ENCODE assay signal across 21 cellular contexts in genomic region chr1:224809137-224809536, GRCh38.
DNase-seq lines count a peak whose midpoint lies in the region; ATAC-seq, FAIRE-seq and TF ChIP-seq lines count a peak whose summit lies in the region.
"Had no signal": no experiment of that assay in that cellular context is flagged by ENCODE, and none has a peak within 500 bp of the region (broad histone marks: within the 10 kb centered on the region; RNA-seq: fewer than 3 reads in every experiment).

No MANE protein-coding gene starts in this region.

- no peak overlapping the region for H2AK5ac ChIP-seq in H1 (ENCODE audit: low read depth, low read length)

- H2BK120ac ChIP-seq in H1 (replicated peaks; ENCODE audit: low read depth, low read length), result no peak overlapping the region

- H4K20me1 ChIP-seq in H1 (replicated peaks in 1 of 2; ENCODE audit: control insufficient read depth in 1 of 2, insufficient read depth in 2 of 2, low read length in 2 of 2), result no peaks in the 10 kb centered on the region
- H4K20me1 ChIP-seq: BLaER1 treated with 17β-estradiol and CSF1 and Interleukin-3, amounts not matched to agents 10 nM and 100 nM had no signal

- peak overlapping the region; percentile 72; the same call in 1 of the 2 replicates for H2BK15ac ChIP-seq in H1 (ENCODE audit: low read length)

- peak; percentile 25 for DNase-seq in GM06990 (ENCODE audit: extremely low read depth, insufficient read length)
- peak; percentile 23 for DNase-seq in NCI-H774 (lab: John Stamatoyannopoulos, UW)
- DNase-seq in H1 (ENCODE audit: low read depth in 1 of 2, low spot score in 2 of 2), result no peak
- peak; percentile 21 to 38 for DNase-seq in thyroid gland
- no peak for DNase-seq in activated CD4-positive, alpha-beta T cell treated with anti-CD3 and anti-CD28 coated beads, Interleukin-2, amount 50 U/mL, for 48 hours
- no peak for DNase-seq in progenitor cell of endocrine pancreas (ENCODE audit: low spot score, unreplicated experiment)
- DNase-seq: AML-193; Caco-2; Calu3; CD4-positive, alpha-beta T cell; CD8-positive, alpha-beta T cell; GF-D8 had no signal

- H2BK12ac ChIP-seq in H1 (ENCODE audit: low read depth, low read length), result 0 out of 2 replicates have a peak overlapping the region, but pooled peaks have one; percentile 7

- no peak overlapping the region for H4K91ac ChIP-seq in H1 (replicated peaks; ENCODE audit: insufficient read length, low read length)

- H3K4me1 ChIP-seq in H1 (replicated peaks in 1 of 4; ENCODE audit: control insufficient read depth in 3 of 4, insufficient read depth in 4 of 4, low read length in 3 of 4) (no peaks in the 10 kb centered on the region), thyroid gland (no peaks in the 10 kb centered on the region)
- H3K4me1 ChIP-seq: A549, Caco-2 had no signal

- no peak overlapping the region for H3K56ac ChIP-seq in H1 (replicated peaks; ENCODE audit: insufficient read length, low read depth, low read length)

- no peaks in the 10 kb centered on the region for H3K79me2 ChIP-seq in H1 (ENCODE audit: control insufficient read depth in 1 of 2, insufficient read depth in 2 of 2, low read length in 2 of 2)

- TF ChIP-seq RAD21 in H1 (IDR thresholded peaks at IDR 0.05 in 1 of 2, conservative IDR thresholded peaks at IDR 0.05 in 1 of 2; ENCODE audit: low read depth in 2 of 2, low read length in 2 of 2), result no peak

- H3K27ac ChIP-seq in H1 (ENCODE audit: low read depth, low read length) (no peak overlapping the region), thyroid gland (no peak overlapping the region)
- H3K27ac ChIP-seq: 22Rv1; A549; BLaER1 treated with 17β-estradiol and CSF1 and Interleukin-3, amounts not matched to agents 10 nM and 100 nM; C4-2B had no signal

- H3K27me3 ChIP-seq in GM06990 (replicated peaks; ENCODE audit: control insufficient read depth, insufficient read depth, low read length), result no peaks in the 10 kb centered on the region
- no peaks in the 10 kb centered on the region for H3K27me3 ChIP-seq in H1 (replicated peaks in 1 of 4; ENCODE audit: control insufficient read depth in 3 of 4, extremely low read depth in 1 of 4, insufficient read depth in 3 of 4, low read length in 3 of 4)
- H3K27me3 ChIP-seq in thyroid gland, result no peaks in the 10 kb centered on the region
- H3K27me3 ChIP-seq: BLaER1 treated with 17β-estradiol and CSF1 and Interleukin-3, amounts not matched to agents 10 nM and 100 nM had no signal

- H3K4me1 Mint-ChIP-seq in progenitor cell of endocrine pancreas (ENCODE audit: low read depth), result no peaks in the 10 kb centered on the region
- H3K4me1 Mint-ChIP-seq: B cell had no signal

- no peak overlapping the region for H3K23ac ChIP-seq in H1 (ENCODE audit: insufficient read length)

- 79% methylated on average over 5 of the region's 5 CpGs; no CpG with 5 or more reads in 1 of the 2 experiments for WGBS in H1 (ENCODE audit: extremely low coverage in 1 of 2, insufficient coverage in 1 of 2, insufficient read length in 1 of 2, insufficient replicate concordance in 2 of 2, low coverage in 1 of 2, low lambda C conversion rate in 2 of 2, missing lambda C conversion rate in 1 of 2), 2 experiments
- WGBS in thyroid gland, 2 donors, result 35 to 39% methylated on average over 5 of the region's 5 CpGs

- no peak overlapping the region for H3K27ac Mint-ChIP-seq in progenitor cell of endocrine pancreas
- H3K27ac Mint-ChIP-seq: B cell; CD4-positive, alpha-beta T cell; CD8-positive, alpha-beta T cell had no signal

- CTCF ChIA-PET in H1 (lab: Charles Lee; ENCODE audit: partially characterized antibody), result interaction anchor here (1.5 kb wide), 1 partner anchor 19 kb away, joined by 4 read pairs; no protein-coding TSS in a partner anchor

- no peak overlapping the region for H3K14ac ChIP-seq in H1 (ENCODE audit: insufficient read length)

- no peaks in the 10 kb centered on the region for H3K23me2 ChIP-seq in H1 (ENCODE audit: low read depth, low read length)

- no peak overlapping the region for H2AFZ ChIP-seq in H1 (ENCODE audit: low read length)

- peaks cover 4% of the 10 kb centered on the region for H3K9me3 Mint-ChIP-seq in progenitor cell of endocrine pancreas (ENCODE audit: low read depth)
- H3K9me3 Mint-ChIP-seq: CD4-positive, alpha-beta T cell had no signal

- TF ChIP-seq CTCF in GM06990 (IDR thresholded peaks at IDR 0.05; ENCODE audit: insufficient read depth, low read length, poor library complexity, severe bottlenecking), result no peak
- TF ChIP-seq CTCF in H1 (IDR thresholded peaks at IDR 0.05; ENCODE audit: control extremely low read depth in 1 of 3, insufficient read depth in 1 of 3, low read depth in 1 of 3, low read length in 3 of 3), result no peak
- TF ChIP-seq CTCF in thyroid gland (IDR thresholded peaks at IDR 0.05), result no peak
- no peak for TF ChIP-seq CTCF in progenitor cell of endocrine pancreas (IDR thresholded peaks at IDR 0.05; ENCODE audit: unreplicated experiment)

- H3K9me3 ChIP-seq in H1 (ENCODE audit: insufficient read depth in 2 of 2, low read depth in 1 of 2, low read length in 1 of 2), result peaks cover 2 to 4% of the 10 kb centered on the region in 2 experiments; a peak in 2 of 4 replicates
- H3K9me3 ChIP-seq in thyroid gland, result no peaks in the 10 kb centered on the region
- H3K9me3 ChIP-seq: Caco-2 had no signal

- H3K27me3 Mint-ChIP-seq in progenitor cell of endocrine pancreas, result no peaks in the 10 kb centered on the region
- H3K27me3 Mint-ChIP-seq: CD4-positive, alpha-beta T cell had no signal

- no peak overlapping the region; the same call in 1 of the 2 replicates for H2BK5ac ChIP-seq in H1 (ENCODE audit: low read depth, low read length)

- TF ChIP-seq EP300 in H1 (IDR thresholded peaks at IDR 0.05; ENCODE audit: borderline replicate concordance in 1 of 2, low read depth in 2 of 2, low read length in 2 of 2), result no peak

- no peaks in the 10 kb centered on the region for H3K79me1 ChIP-seq in H1 (ENCODE audit: low read depth, low read length)

- H3K4ac ChIP-seq in H1 (replicated peaks; ENCODE audit: insufficient read length, low read depth, low read length), result no peak overlapping the region

- H3K4me3 ChIP-seq in GM06990 (replicated peaks; ENCODE audit: low read depth, low read length) (no peak overlapping the region), H1 (ENCODE audit: extremely low read depth in 1 of 4, insufficient read depth in 2 of 4, low read depth in 3 of 4, low read length in 4 of 4) (no peak overlapping the region), thyroid gland (replicated peaks in 1 of 3) (no peak overlapping the region)
- H3K4me3 ChIP-seq: A549; BLaER1 treated with 17β-estradiol and CSF1 and Interleukin-3, amounts not matched to agents 10 nM and 100 nM had no signal

- H2BK20ac ChIP-seq in H1 (ENCODE audit: low read length), result 0 out of 2 replicates have a peak overlapping the region, but pooled peaks have one; percentile 86

- H3K4me2 ChIP-seq in H1 (ENCODE audit: insufficient read depth in 1 of 2, low read depth in 2 of 2, low read length in 2 of 2), result no peak overlapping the region
- H3K4me2 ChIP-seq: A549; BLaER1 treated with 17β-estradiol and CSF1 and Interleukin-3, amounts not matched to agents 10 nM and 100 nM had no signal

- H3K4me3 Mint-ChIP-seq in progenitor cell of endocrine pancreas (ENCODE audit: low read depth), result no peak overlapping the region
- H3K4me3 Mint-ChIP-seq: B cell; CD4-positive, alpha-beta T cell; CD8-positive, alpha-beta T cell had no signal

- no peak for FAIRE-seq in H1 (lab: Jason Lieb, UNC)
- FAIRE-seq: A549, D721Med, G401.6, GM12891 had no signal

- H3K36me3 Mint-ChIP-seq in progenitor cell of endocrine pancreas (ENCODE audit: insufficient read depth), result no peaks in the 10 kb centered on the region
- H3K36me3 Mint-ChIP-seq: CD8-positive, alpha-beta T cell had no signal

- H3K9ac ChIP-seq in H1 (replicated peaks in 1 of 4; ENCODE audit: extremely low read depth in 1 of 4, low read depth in 3 of 4, low read length in 3 of 4), result no peak overlapping the region
- H3K9ac ChIP-seq: BLaER1 treated with 17β-estradiol and CSF1 and Interleukin-3, amounts not matched to agents 10 nM and 100 nM had no signal

- H4K5ac ChIP-seq in H1 (ENCODE audit: insufficient read length, low read depth, low read length), result no peak overlapping the region

- intact Hi-C loops in thyroid gland (cut with DNase I), result no loop called here

- no peak for TF ChIP-seq POLR2A in H1 (IDR thresholded peaks at IDR 0.05; ENCODE audit: control extremely low read depth in 1 of 2, low read depth in 2 of 2, low read length in 2 of 2)
- no peak for TF ChIP-seq POLR2A in thyroid gland (IDR thresholded peaks at IDR 0.05)

- H4K8ac ChIP-seq in H1 (ENCODE audit: extremely low read depth, insufficient read depth, low read length), result no peak overlapping the region

- no peak overlapping the region for H3K18ac ChIP-seq in H1 (ENCODE audit: extremely low read depth, low read length)

- no peak for ATAC-seq in GM18858 (IDR thresholded peaks at IDR 0.05; ENCODE audit: unreplicated experiment)
- ATAC-seq: A549; CD8-positive, alpha-beta T cell had no signal

- H3K36me3 ChIP-seq in GM06990 (ENCODE audit: control insufficient read depth, insufficient read depth, low read length), result no peaks in the 10 kb centered on the region
- H3K36me3 ChIP-seq in H1 (ENCODE audit: control insufficient read depth in 2 of 4, insufficient read depth in 4 of 4, low read length in 3 of 4), result no peaks in the 10 kb centered on the region
- H3K36me3 ChIP-seq in thyroid gland, result no peaks in the 10 kb centered on the region
- H3K36me3 ChIP-seq: BLaER1 treated with 17β-estradiol and CSF1 and Interleukin-3, amounts not matched to agents 10 nM and 100 nM had no signal

- POLR2A ChIA-PET in H1 (lab: Charles Lee; ENCODE audit: partially characterized antibody), result no interaction called here

TF ChIP-seq in H1, 55 proteins besides CTCF, POLR2A, EP300 and RAD21:
- TF ChIP-seq CHD1 (IDR thresholded peaks at IDR 0.05; ENCODE audit: low read depth, low read length), result no peak

Comparison
In these comparisons a context has a peak if more than half of its experiments do, and no peak if none do; other contexts are left out.
1. DNase-seq: peak in GM06990 (single experiment), NCI-H774 (single experiment) and thyroid gland (2 of 2); none in H1 (0 of 2), activated CD4-positive, alpha-beta T cell treated with anti-CD3 and anti-CD28 coated beads, Interleukin-2, amount 50 U/mL, for 48 hours (0 of 2) and progenitor cell of endocrine pancreas (single experiment).